In genomic region chr18:41761329-41762028, GRCh38 we compare ENCODE assay signal across 14 cellular contexts.
A peak's percentile ranks its signal among the peaks of the same experiment; 100 is the strongest.
DNase-seq lines count a peak whose midpoint lies in the region; ATAC-seq and TF ChIP-seq lines count a peak whose summit lies in the region.
"Had no signal": no experiment of that assay in that cellular context is flagged by ENCODE, and none has a peak within 500 bp of the region (broad histone marks: within the 10 kb centered on the region; RNA-seq: fewer than 3 reads in every experiment).

No MANE protein-coding gene starts in this region.

- peaks cover 4% of the 10 kb centered on the region for H3K4me1 ChIP-seq in smooth muscle cell (ENCODE audit: low read depth)
- H3K4me1 ChIP-seq in HAP-1: peaks cover 4% of the 10 kb centered on the region

- H3K4me2 ChIP-seq in smooth muscle cell: peak overlapping the region; percentile 17

- no peak overlapping the region for H3K9ac ChIP-seq in smooth muscle cell (ENCODE audit: low read depth)

- WGBS in smooth muscle cell (ENCODE audit: low lambda C conversion rate): 33% methylated on average over 2 of the region's 2 CpGs

- ATAC-seq in HG03025 (IDR thresholded peaks at IDR 0.05; ENCODE audit: low FRiP score, unreplicated experiment): no peak
- ATAC-seq: activated naive CD8-positive, alpha-beta T cell treated with anti-CD3 and anti-CD28 coated beads, Interleukin-2, amount 50 U/mL, for 24 hours had no signal

- H3K4me3 ChIP-seq in smooth muscle cell: no peak overlapping the region
- H3K4me3 ChIP-seq in HAP-1: no peak overlapping the region

- no peak overlapping the region for H2AFZ ChIP-seq in smooth muscle cell (ENCODE audit: low read depth)

- H3K27ac ChIP-seq in smooth muscle cell (ENCODE audit: low read depth): peak overlapping the region; percentile 57
- H3K27ac ChIP-seq in caudate nucleus (ENCODE audit: low read depth, low read length): no peak overlapping the region
- H3K27ac ChIP-seq: 22Rv1 had no signal

- in situ Hi-C loops in SK-MEL-5 (cut with HindIII; ENCODE audit: low pct_unique_long_range_greater_than_20kb, low sequenced_read_pairs): no loop called here
- in situ Hi-C loops in HAP-1 (cut with MboI; ENCODE audit: low sequenced_read_pairs): no loop called here

- DNase-seq in DMS153 (lab: John Stamatoyannopoulos, UW) (peak; percentile 8), DMS153 treated with DMSO at 0.1 percent for 48 hours (lab: John Stamatoyannopoulos, UW; ENCODE audit: unreplicated experiment) (no peak), SK-MEL-5 (ENCODE audit: low read depth, low spot score) (peak; percentile 28), fibroblast of peridontal ligament (ENCODE audit: extremely low read depth) (peak; percentile 88), smooth muscle cell (lab: John Stamatoyannopoulos, UW; ENCODE audit: unreplicated experiment) (no peak), caudate nucleus (lab: John Stamatoyannopoulos, UW) (no peak), HAP-1 (ENCODE audit: low spot score in 2 of 2) (no peak)
- DNase-seq: activated naive CD8-positive, alpha-beta T cell treated with anti-CD3 and anti-CD28 coated beads, Interleukin-2, amount 50 U/mL, for 24 hours; NCI-H1417 treated with DMSO at 0.1 percent for 48 hours; NK-92 treated with Interleukin-12 subunit alpha and Interleukin-12 subunit beta, amount 100 ng/mL, for 24 hours; stimulated activated CD4-positive, alpha-beta T cell treated with anti-CD3 and anti-CD28 coated beads, Interleukin-2, amount 100 ng/mL, for 24 hours; stimulated activated naive CD4-positive, alpha-beta T cell had no signal

- no peak for TF ChIP-seq CTCF in smooth muscle cell (IDR thresholded peaks at IDR 0.05; ENCODE audit: borderline replicate concordance, insufficient read depth, poor library complexity, severe bottlenecking)

- no peaks in the 10 kb centered on the region for H3K27me3 ChIP-seq in smooth muscle cell (ENCODE audit: low read depth)
- H3K27me3 ChIP-seq in HAP-1 (ENCODE audit: low read depth): no peaks in the 10 kb centered on the region

- H3K79me2 ChIP-seq in smooth muscle cell (ENCODE audit: low read depth): no peaks in the 10 kb centered on the region

- H3K36me3 ChIP-seq in smooth muscle cell (ENCODE audit: low read depth) (no peaks in the 10 kb centered on the region), HAP-1 (replicated peaks) (no peaks in the 10 kb centered on the region)

- no peaks in the 10 kb centered on the region for H3K9me3 ChIP-seq in smooth muscle cell (replicated peaks; ENCODE audit: low read depth)
- H3K9me3 ChIP-seq in HAP-1: no peaks in the 10 kb centered on the region

- no peaks in the 10 kb centered on the region for H4K20me1 ChIP-seq in smooth muscle cell (ENCODE audit: low read depth)

- no peaks in the 10 kb centered on the region for H3F3A ChIP-seq in smooth muscle cell (ENCODE audit: low read depth)

Comparison
In these comparisons a context has a peak if more than half of its experiments do, and no peak if none do; other contexts are left out.
1. DNase-seq: peak in DMS153 (single experiment), SK-MEL-5 (single experiment) and fibroblast of peridontal ligament (single experiment); none in DMS153 treated with DMSO at 0.1 percent for 48 hours (single experiment), smooth muscle cell (single experiment), caudate nucleus (0 of 61) and HAP-1 (0 of 2).